ENCODE assay signal across 23 cellular contexts in genomic region chr5:149740866-149741459, GRCh38. TPM values are rescaled to one million over a fixed set of nuclear protein-coding genes. Genes with fewer than 3 reads are reported as not detected.
DNase-seq lines count a peak whose midpoint lies in the region; ATAC-seq and TF ChIP-seq lines count a peak whose summit lies in the region.
"Had no signal": no experiment of that assay in that cellular context is flagged by ENCODE, and none has a peak within 500 bp of the region (broad histone marks: within the 10 kb centered on the region; RNA-seq: fewer than 3 reads in every experiment).

No MANE protein-coding gene starts in this region.

- H3K79me2 ChIP-seq in neural cell (replicated peaks; ENCODE audit: insufficient read depth, low read length) = no peaks in the 10 kb centered on the region

- H3K4me1 Mint-ChIP-seq in activated CD4-positive, alpha-beta T cell treated with anti-CD3 and anti-CD28 coated beads for 36 hours = peaks cover 5% of the 10 kb centered on the region

- no peaks in the 10 kb centered on the region for H3K27me3 Mint-ChIP-seq in activated CD4-positive, alpha-beta T cell treated with anti-CD3 and anti-CD28 coated beads for 36 hours
- H3K27me3 Mint-ChIP-seq: activated naive CD8-positive, alpha-beta T cell treated with anti-CD3 and anti-CD28 coated beads for 36 hours had no signal

- no peaks in the 10 kb centered on the region for H3F3A ChIP-seq in neural cell (ENCODE audit: insufficient read depth, low read length, poor library complexity, severe bottlenecking)

- H3K27me3 ChIP-seq in esophagus muscularis mucosa = no peaks in the 10 kb centered on the region
- no peaks in the 10 kb centered on the region for H3K27me3 ChIP-seq in neural cell (ENCODE audit: insufficient read depth, low read depth, low read length)
- H3K27me3 ChIP-seq in upper lobe of right lung = no peaks in the 10 kb centered on the region
- H3K27me3 ChIP-seq: colonic mucosa, esophagus squamous epithelium, right lobe of liver, tibial nerve had no signal

- TF ChIP-seq EP300 in esophagus muscularis mucosa (IDR thresholded peaks at IDR 0.05) = no peak
- no peak for TF ChIP-seq EP300 in neural cell (conservative IDR thresholded peaks at IDR 0.05; ENCODE audit: poor library complexity, severe bottlenecking)

- H3K36me3 Mint-ChIP-seq in activated CD4-positive, alpha-beta T cell treated with anti-CD3 and anti-CD28 coated beads for 36 hours (ENCODE audit: low read depth) = peaks cover 3% of the 10 kb centered on the region
- H3K36me3 Mint-ChIP-seq: WTC11 had no signal

- H3K9me3 ChIP-seq in esophagus muscularis mucosa = no peaks in the 10 kb centered on the region
- no peaks in the 10 kb centered on the region for H3K9me3 ChIP-seq in neural cell (ENCODE audit: low read length)
- H3K9me3 ChIP-seq in upper lobe of right lung = no peaks in the 10 kb centered on the region
- H3K9me3 ChIP-seq: colonic mucosa, esophagus squamous epithelium, right lobe of liver, tibial nerve had no signal

- H3K27ac ChIP-seq in esophagus muscularis mucosa (replicated peaks in 1 of 4) (peak overlapping the region; percentile 28 to 73 (median 54)), neural cell (ENCODE audit: low read length) (peak overlapping the region; percentile 47), upper lobe of right lung (no peak overlapping the region)
- H3K27ac ChIP-seq: C4-2B, colonic mucosa, PC-9, right lobe of liver, tibial nerve had no signal

- H3K9me2 ChIP-seq in neural cell (ENCODE audit: insufficient read depth, low read length) = no peaks in the 10 kb centered on the region

- intact Hi-C loops in esophagus muscularis mucosa (cut with DNase I) (no loop called here), upper lobe of right lung (cut with DNase I) (no loop called here)
- intact Hi-C loops in activated CD4-positive, alpha-beta T cell treated with anti-CD3 and anti-CD28 coated beads for 36 hours (cut with DNase I, micrococcal nuclease) = no loop called here

- no peak for ATAC-seq in upper lobe of right lung
- ATAC-seq in activated CD4-positive, alpha-beta T cell treated with anti-CD3 and anti-CD28 coated beads for 36 hours = no peak
- ATAC-seq: right lobe of liver; stimulated activated naive CD8-positive, alpha-beta T cell treated with anti-CD3 and anti-CD28 coated beads, Interleukin-15, Interleukin-2, amounts not matched to agents 100 U/mL and 50 U/mL, for 24 hours; WTC11 had no signal

- H3K4me1 ChIP-seq in esophagus muscularis mucosa = peaks cover 26 to 59% (median 34%) of the 10 kb centered on the region in 4 donors
- H3K4me1 ChIP-seq in upper lobe of right lung = peaks cover 3% of the 10 kb centered on the region
- H3K4me1 ChIP-seq: colonic mucosa, tibial nerve had no signal

- TF ChIP-seq CTCF in esophagus muscularis mucosa (IDR thresholded peaks at IDR 0.05) (no peak), neural cell (IDR thresholded peaks at IDR 0.05; ENCODE audit: poor library complexity, severe bottlenecking) (no peak), upper lobe of right lung (IDR thresholded peaks at IDR 0.05) (no peak)

- no peaks in the 10 kb centered on the region for H4K20me1 ChIP-seq in neural cell (ENCODE audit: insufficient read depth)

- H3K27ac Mint-ChIP-seq in activated CD4-positive, alpha-beta T cell treated with anti-CD3 and anti-CD28 coated beads for 36 hours = no peak overlapping the region
- H3K27ac Mint-ChIP-seq: activated naive CD8-positive, alpha-beta T cell treated with anti-CD3 and anti-CD28 coated beads for 36 hours; WTC11 had no signal

- TF ChIP-seq RAD21 in neural cell (conservative IDR thresholded peaks at IDR 0.05) = no peak

- H3K9ac ChIP-seq in neural cell (ENCODE audit: low read length) = peak overlapping the region; percentile 33

- in situ Hi-C loops in G401 (cut with HindIII; ENCODE audit: low sequenced_read_pairs) = no loop called here

- H2AFZ ChIP-seq in neural cell (ENCODE audit: low read depth, low read length) = no peak overlapping the region
- H2AFZ ChIP-seq: PC-9 had no signal

- no peak overlapping the region for H3K4me2 ChIP-seq in neural cell (ENCODE audit: low read length)
- H3K4me2 ChIP-seq: PC-9 had no signal

- H3K4me3 Mint-ChIP-seq in activated CD4-positive, alpha-beta T cell treated with anti-CD3 and anti-CD28 coated beads for 36 hours = no peak overlapping the region
- H3K4me3 Mint-ChIP-seq: activated naive CD8-positive, alpha-beta T cell treated with anti-CD3 and anti-CD28 coated beads for 36 hours; WTC11 had no signal

- H3K36me3 ChIP-seq in esophagus muscularis mucosa (no peaks in the 10 kb centered on the region), neural cell (ENCODE audit: insufficient read depth, low read length) (no peaks in the 10 kb centered on the region), upper lobe of right lung (no peaks in the 10 kb centered on the region)
- H3K36me3 ChIP-seq: colonic mucosa, right lobe of liver, tibial nerve had no signal

- TF ChIP-seq POLR2A in esophagus muscularis mucosa (IDR thresholded peaks at IDR 0.05; ENCODE audit: low read depth) = no peak

- POLR2A ChIA-PET in activated CD4-positive, alpha-beta T cell treated with anti-CD3 and anti-CD28 coated beads for 36 hours (lab: Charles Lee) = no interaction called here

- peak; percentile 70 for DNase-seq in G401 (ENCODE audit: low spot score)
- peak; percentile 35 for DNase-seq in NCI-H2227 treated with DMSO at 0.1 percent for 48 hours (lab: John Stamatoyannopoulos, UW)
- no peak for DNase-seq in esophagus muscularis mucosa (ENCODE audit: extremely low spot score)
- DNase-seq in upper lobe of right lung = no peak
- no peak for DNase-seq in activated gamma-delta T cell (lab: John Stamatoyannopoulos, UW)
- DNase-seq in activated CD4-positive, alpha-beta T cell treated with anti-CD3 and anti-CD28 coated beads for 36 hours = no peak
- no peak for DNase-seq in activated CD4-positive, alpha-beta T cell treated with anti-CD3 and anti-CD28 coated beads for 1 hour
- DNase-seq: activated CD4-positive, alpha-beta T cell treated with anti-CD3 and anti-CD28 coated beads, Interleukin-2, amount 50 U/mL, for 48 hours; activated naive CD8-positive, alpha-beta T cell treated with anti-CD3 and anti-CD28 coated beads for 36 hours; colonic mucosa; esophagus squamous epithelium; NCI-H1092; NCI-H2029; PC-9; right lobe of liver; SHP77 treated with DMSO at 0.1 percent for 48 hours; stimulated activated naive CD8-positive, alpha-beta T cell treated with anti-CD3 and anti-CD28 coated beads, Interleukin-15, Interleukin-2, amounts not matched to agents 100 U/mL and 50 U/mL, for 24 hours; SW 1271; T1000 had no signal

- no peaks in the 10 kb centered on the region for H3K9me3 Mint-ChIP-seq in activated CD4-positive, alpha-beta T cell treated with anti-CD3 and anti-CD28 coated beads for 36 hours (ENCODE audit: low read depth)
- H3K9me3 Mint-ChIP-seq: activated naive CD8-positive, alpha-beta T cell treated with anti-CD3 and anti-CD28 coated beads for 36 hours; WTC11 had no signal

- WGBS in esophagus muscularis mucosa = 70% methylated on average over 11 of the region's 14 CpGs

- CTCF ChIA-PET in activated CD4-positive, alpha-beta T cell treated with anti-CD3 and anti-CD28 coated beads for 36 hours (lab: Charles Lee) = interaction anchor here (1.0 kb wide), 1 partner anchor 9 kb away, joined by 7 read pairs; no protein-coding TSS in a partner anchor

- no peak overlapping the region for H3K4me3 ChIP-seq in esophagus muscularis mucosa
- no peak overlapping the region for H3K4me3 ChIP-seq in neural cell (ENCODE audit: low read length)
- no peak overlapping the region for H3K4me3 ChIP-seq in upper lobe of right lung
- H3K4me3 ChIP-seq: colonic mucosa, esophagus squamous epithelium, PC-9, right lobe of liver, tibial nerve had no signal

TF ChIP-seq in neural cell, 6 proteins besides CTCF, POLR2A, EP300 and RAD21:
- TF ChIP-seq REST (IDR thresholded peaks at IDR 0.05; ENCODE audit: borderline replicate concordance) = peak; percentile 25
- peak; percentile 45 for TF ChIP-seq POLR2AphosphoS5 (IDR thresholded peaks at IDR 0.05)
- no peak for TF ChIP-seq SMC3 (conservative IDR thresholded peaks at IDR 0.05; ENCODE audit: poor library complexity)
- TF ChIP-seq EZH2 (IDR thresholded peaks at IDR 0.05; ENCODE audit: borderline replicate concordance, insufficient read depth, low read length, poor library complexity, severe bottlenecking) = no peak
- TF ChIP-seq TAF1 (IDR thresholded peaks at IDR 0.05; ENCODE audit: low read depth) = no peak
- TF ChIP-seq MXI1 (conservative IDR thresholded peaks at IDR 0.05; ENCODE audit: poor library complexity, severe bottlenecking) = peak; percentile 56

RNA-seq across cellular contexts. Expression of gene PPARGC1B, which starts 10.9 kb away (rescaled TPM):
- 1.2 and 2.4 TPM in 2 replicates for total RNA-seq in G401 (2014; rRNA removed; shearing (Covaris generic))
- total RNA-seq in esophagus muscularis mucosa (10 to 100 TPM in 2 of 4 donors, 1 to 10 TPM in 2; 5.1 to 14.0 (median 9.7) TPM), upper lobe of right lung (9.8 TPM)
- polyA plus RNA-seq in neural cell = 0.32 and 0.48 TPM in 2 replicates
- polyA minus RNA-seq in neural cell = 0.73 and 1.0 TPM in 2 replicates
- 1 to 10 TPM; 4.8 to 4.9 TPM for total RNA-seq in activated CD4-positive, alpha-beta T cell treated with anti-CD3 and anti-CD28 coated beads for 36 hours

Comparison
In these comparisons a context has a peak if more than half of its experiments do, and no peak if none do; other contexts are left out.
1. DNase-seq: peak in G401 (single experiment) and NCI-H2227 treated with DMSO at 0.1 percent for 48 hours (single experiment); none in esophagus muscularis mucosa (single experiment), upper lobe of right lung (single experiment), activated gamma-delta T cell (single experiment), activated CD4-positive, alpha-beta T cell treated with anti-CD3 and anti-CD28 coated beads for 36 hours (single experiment) and activated CD4-positive, alpha-beta T cell treated with anti-CD3 and anti-CD28 coated beads for 1 hour (single experiment).